Comparison of ENCODE assay signal across 8 cellular contexts in the genomic region with DNA sequence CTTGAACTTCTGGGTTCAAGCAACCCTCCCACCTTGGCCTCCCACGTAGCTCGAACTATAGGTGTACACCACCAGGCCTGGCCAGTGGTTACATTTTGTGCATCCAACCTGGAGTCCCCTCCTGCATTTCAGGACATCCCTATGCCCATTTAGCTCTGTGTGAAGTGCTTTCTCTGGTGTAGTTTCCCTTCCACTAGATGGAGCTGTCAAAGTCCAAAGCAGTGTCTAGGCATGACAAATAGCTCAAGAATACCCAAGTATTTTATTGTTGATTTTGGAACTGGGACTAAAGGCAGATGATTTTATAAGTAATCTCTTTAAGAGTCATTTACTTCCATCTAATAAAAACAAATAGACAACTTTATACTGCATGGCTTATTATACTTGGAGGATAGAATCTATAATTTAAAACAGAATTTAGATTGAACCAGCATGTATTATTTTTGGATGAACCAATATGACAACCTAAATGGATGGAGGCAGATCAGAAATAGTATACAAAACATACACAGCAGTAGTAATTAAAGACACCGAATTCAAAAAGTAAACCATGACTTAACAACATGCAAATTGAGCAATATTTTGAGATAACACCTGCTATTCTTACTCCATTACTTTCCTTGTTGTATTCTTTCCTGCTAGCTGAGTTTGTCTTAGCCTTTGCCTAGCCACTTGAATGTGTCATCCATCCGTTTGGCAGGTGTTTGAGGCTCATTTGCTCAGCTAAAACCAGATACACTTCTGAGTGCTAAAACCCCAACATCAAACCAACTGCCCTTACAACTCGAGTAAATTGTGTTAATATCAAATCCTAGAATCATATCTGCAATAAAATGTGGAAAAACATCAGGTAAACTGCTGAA. TPM values are rescaled to one million over a fixed set of nuclear protein-coding genes. Genes with fewer than 3 reads are reported as not detected.
DNase-seq lines count a peak whose midpoint lies in the region; ATAC-seq and TF ChIP-seq lines count a peak whose summit lies in the region.

No MANE protein-coding gene starts in this region.

- no peak overlapping the region for H3K27ac ChIP-seq in RWPE2 (ENCODE audit: poor library complexity, severe bottlenecking)

- DNase-seq in NCI-H1105 treated with DMSO at 0.1 percent for 48 hours (lab: John Stamatoyannopoulos, UW) (peak; percentile 5), NCI-H1105 (lab: John Stamatoyannopoulos, UW) (no peak), GM19240 (ENCODE audit: insufficient read length, low spot score) (peak; percentile 18), RWPE2 (ENCODE audit: low spot score) (no peak), skeletal muscle cell (ENCODE audit: low read depth) (peak; percentile 15), DMS79 (lab: John Stamatoyannopoulos, UW) (no peak), amygdala (lab: John Stamatoyannopoulos, UW) (no peak)

- H3K4me3 ChIP-seq in RWPE2 (ENCODE audit: severe bottlenecking) (no peak overlapping the region), skeletal muscle cell (ENCODE audit: low read depth, low read length) (no peak overlapping the region)

- H3K4me1 ChIP-seq in RWPE2 (ENCODE audit: insufficient read depth, poor library complexity, severe bottlenecking) = no peaks in the 10 kb centered on the region

- peaks cover 45% of the 10 kb centered on the region for H3K36me3 ChIP-seq in RWPE2 (ENCODE audit: low read depth)

- no peaks in the 10 kb centered on the region for H3K27me3 ChIP-seq in RWPE2 (ENCODE audit: insufficient read depth, poor library complexity, severe bottlenecking)

- no peaks in the 10 kb centered on the region for H3K9me3 ChIP-seq in RWPE2 (ENCODE audit: severe bottlenecking)

- ATAC-seq in RWPE2 (ENCODE audit: low read depth) = peak; percentile 75; the same call in 2 of the 3 replicates
- ATAC-seq in esophagus mucosa = peak; percentile 60

- peak; percentile 70 for TF ChIP-seq CTCF in RWPE2 (IDR thresholded peaks at IDR 0.05; ENCODE audit: poor library complexity, severe bottlenecking)

RNA-seq across cellular contexts. Expression of a gene that starts 37.7 kb away (rescaled TPM):
- total RNA-seq in esophagus mucosa = 19.0 TPM

RNA-seq across cellular contexts. Expression of a gene that starts 44.4 kb away (rescaled TPM):
- 12.5 TPM for total RNA-seq in esophagus mucosa

RNA-seq across cellular contexts. Expression of a gene that starts 52.5 kb away (rescaled TPM):
- 38.1 TPM for total RNA-seq in esophagus mucosa

Comparison
In these comparisons a context has a peak if more than half of its experiments do, and no peak if none do; other contexts are left out.
1. DNase-seq: peak in NCI-H1105 treated with DMSO at 0.1 percent for 48 hours (single experiment), GM19240 (single experiment) and skeletal muscle cell (single experiment); none in NCI-H1105 (single experiment), RWPE2 (single experiment), DMS79 (single experiment) and amygdala (0 of 56).